ENCODE assay signal across 10 cellular contexts in genomic region chr11:60844870-60845221, GRCh38. TPM values are rescaled to one million over a fixed set of nuclear protein-coding genes. Genes with fewer than 3 reads are reported as not detected.
A peak's percentile ranks its signal among the peaks of the same experiment; 100 is the strongest.
DNase-seq lines count a peak whose midpoint lies in the region; ATAC-seq, FAIRE-seq and TF ChIP-seq lines count a peak whose summit lies in the region.
"Had no signal": no experiment of that assay in that cellular context is flagged by ENCODE, and none has a peak within 500 bp of the region (broad histone marks: within the 10 kb centered on the region; RNA-seq: fewer than 3 reads in every experiment).

No MANE protein-coding gene starts in this region.

- H3K4me1 Mint-ChIP-seq in CD8-positive, alpha-beta T cell (ENCODE audit: low read depth) = peaks cover 46% of the 10 kb centered on the region
- H3K4me1 Mint-ChIP-seq in mesothelial cell of epicardium = peaks cover 48% of the 10 kb centered on the region

- in situ Hi-C loops in K562 (cut with MboI) = no loop called here

- no peak for TF ChIP-seq RAD21 in K562 (CRISPR knock-in tag; conservative IDR thresholded peaks at IDR 0.05 in 1 of 2, IDR thresholded peaks at IDR 0.05 in 1 of 2)

- ATAC-seq in CD8-positive, alpha-beta T cell = no peak
- ATAC-seq in K562 (no peak), GM19397 (IDR thresholded peaks at IDR 0.05; ENCODE audit: unreplicated experiment) (no peak)
- ATAC-seq: right cardiac atrium had no signal

- H3K36me3 ChIP-seq in CD8-positive, alpha-beta T cell (ENCODE audit: insufficient read depth, low read length) = peaks cover 14% of the 10 kb centered on the region
- peaks cover under 1% of the 10 kb centered on the region; the same call in 1 of the 2 replicates for H3K36me3 ChIP-seq in Loucy (ENCODE audit: insufficient read depth, low read length)
- H3K36me3 ChIP-seq in K562 (ENCODE audit: control insufficient read depth, insufficient read depth, low read length) = peaks cover 53% of the 10 kb centered on the region

- peak overlapping the region; percentile 52 for H3K4me3 Mint-ChIP-seq in CD8-positive, alpha-beta T cell
- peak overlapping the region; percentile 84 for H3K4me3 Mint-ChIP-seq in mesothelial cell of epicardium

- no peaks in the 10 kb centered on the region for H3F3A ChIP-seq in Loucy (ENCODE audit: low read depth)

- peaks cover 35% of the 10 kb centered on the region for H3K4me1 ChIP-seq in CD8-positive, alpha-beta T cell (ENCODE audit: insufficient read depth, low read length)
- H3K4me1 ChIP-seq in Loucy (ENCODE audit: insufficient read depth, low read length, poor library complexity, severe bottlenecking) (peaks cover 67% of the 10 kb centered on the region), K562 (replicated peaks in 1 of 2; ENCODE audit: control insufficient read depth in 2 of 2, insufficient read depth in 2 of 2, low read length in 2 of 2) (peaks cover 24 to 51% of the 10 kb centered on the region in 2 experiments)

- no peaks in the 10 kb centered on the region for H3K9me3 Mint-ChIP-seq in CD8-positive, alpha-beta T cell
- H3K9me3 Mint-ChIP-seq in mesothelial cell of epicardium = no peaks in the 10 kb centered on the region

- no peaks in the 10 kb centered on the region for H3K27me3 ChIP-seq in CD8-positive, alpha-beta T cell (ENCODE audit: insufficient read depth, low read length)
- no peaks in the 10 kb centered on the region for H3K27me3 ChIP-seq in Loucy (ENCODE audit: insufficient read depth, low read length, poor library complexity, severe bottlenecking)
- H3K27me3 ChIP-seq in K562 (ENCODE audit: control insufficient read depth in 2 of 2, insufficient read depth in 2 of 2, low read length in 2 of 2) = no peaks in the 10 kb centered on the region

- H3K27me3 Mint-ChIP-seq in CD8-positive, alpha-beta T cell (ENCODE audit: low read depth) = no peaks in the 10 kb centered on the region
- no peaks in the 10 kb centered on the region for H3K27me3 Mint-ChIP-seq in mesothelial cell of epicardium (ENCODE audit: low read depth)

- BruUV-seq in K562 (replicated peaks; lab: Mats Ljungman, UMichigan) = no TSS peak

- DNase-seq in CD8-positive, alpha-beta T cell = no peak
- DNase-seq in K562 (ENCODE audit: extremely low read depth in 1 of 4, low spot score in 3 of 4) (no peak), mesothelial cell of epicardium (ENCODE audit: low spot score in 2 of 2, unreplicated experiment in 2 of 2) (no peak), NCI-H526 treated with DMSO at 0.1 percent for 48 hours (lab: John Stamatoyannopoulos, UW) (no peak), NOMO-1 treated with dmso at 0.1 percent for 144 hours (lab: John Stamatoyannopoulos, UW; ENCODE audit: unreplicated experiment) (no peak), activated gamma-delta T cell (lab: John Stamatoyannopoulos, UW) (no peak)
- DNase-seq: NCI-H510A, right cardiac atrium had no signal

- peak overlapping the region; percentile 15 for H3K27ac Mint-ChIP-seq in CD8-positive, alpha-beta T cell
- no peak overlapping the region for H3K27ac Mint-ChIP-seq in mesothelial cell of epicardium

- H3K36me3 Mint-ChIP-seq in CD8-positive, alpha-beta T cell = peaks cover 52% of the 10 kb centered on the region
- peaks cover 5% of the 10 kb centered on the region for H3K36me3 Mint-ChIP-seq in mesothelial cell of epicardium

- CTCF ChIA-PET in CD8-positive, alpha-beta T cell (lab: Charles Lee) = interaction anchor here (3.0 kb wide), 1 partner anchor 14 kb away, joined by 12 read pairs; no protein-coding TSS in a partner anchor
- CTCF ChIA-PET in K562 (lab: Yijun Ruan, JAX; ENCODE audit: low intra/inter-chr PET ratio) = no interaction called here

- H3K9me1 ChIP-seq in K562 (ENCODE audit: control insufficient read depth, insufficient read depth, low read length) = peaks cover 3% of the 10 kb centered on the region

- H3K9ac ChIP-seq in Loucy (ENCODE audit: low read depth, low read length, poor library complexity, severe bottlenecking) = peak overlapping the region; percentile 85
- H3K9ac ChIP-seq in K562 (ENCODE audit: insufficient read depth in 1 of 2, low read depth in 2 of 2, low read length in 2 of 2) = peak overlapping the region; percentile 81 to 84; a peak in 3 of 4 replicates

- TF ChIP-seq POLR2A in K562 (conservative IDR thresholded peaks at IDR 0.05) = no peak

- H3K4me3 ChIP-seq in CD8-positive, alpha-beta T cell (ENCODE audit: low read depth, low read length) = no peak overlapping the region
- H3K4me3 ChIP-seq in Loucy (ENCODE audit: low read length, poor library complexity, severe bottlenecking) (peak overlapping the region; percentile 96), K562 (peak overlapping the region; percentile 74)

- POLR2A ChIA-PET in CD8-positive, alpha-beta T cell (lab: Charles Lee) = no interaction called here
- POLR2A ChIA-PET in K562 (lab: Yijun Ruan, JAX) = interaction anchor here (0.6 kb wide), 1 partner anchor 32 kb away, joined by 3 read pairs; no protein-coding TSS in a partner anchor

- H3K9me3 ChIP-seq in CD8-positive, alpha-beta T cell (ENCODE audit: low read length) = no peaks in the 10 kb centered on the region
- H3K9me3 ChIP-seq in Loucy (ENCODE audit: insufficient read depth, low read depth, low read length) (no peaks in the 10 kb centered on the region), K562 (replicated peaks; ENCODE audit: control insufficient read depth, insufficient read depth, low read depth, low read length) (no peaks in the 10 kb centered on the region)

- intact Hi-C loops in CD8-positive, alpha-beta T cell (cut with DNase I, micrococcal nuclease) = loop anchor here (5.0 to 10.0 kb wide), 4 partner anchors 142 to 1280 kb away; partner anchors contain the start of gene INCENP (in 1 of the 2)
- intact Hi-C loops in K562 (cut with micrococcal nuclease) = no loop called here

- H4K20me1 ChIP-seq in Loucy (ENCODE audit: insufficient read depth, low read length, poor library complexity, severe bottlenecking) (no peaks in the 10 kb centered on the region), K562 (replicated peaks; ENCODE audit: control insufficient read depth, insufficient read depth, low read length) (peaks cover 3% of the 10 kb centered on the region; the same call in 1 of the 2 replicates)

- H3K4me2 ChIP-seq in Loucy (ENCODE audit: low read depth, low read length, poor library complexity, severe bottlenecking) = peak overlapping the region; percentile 88
- H3K4me2 ChIP-seq in K562 (ENCODE audit: insufficient read depth, low read length) = peak overlapping the region; percentile 89

- no peak overlapping the region for H2AFZ ChIP-seq in Loucy (ENCODE audit: low read length)
- H2AFZ ChIP-seq in K562 (ENCODE audit: low read depth, low read length) = no peak overlapping the region

- TF ChIP-seq EP300 in K562 (IDR thresholded peaks at IDR 0.05; ENCODE audit: low read length) = no peak

- H3K9me2 ChIP-seq in Loucy (replicated peaks; ENCODE audit: low read depth, low read length) = no peaks in the 10 kb centered on the region

- H3K79me2 ChIP-seq in Loucy (ENCODE audit: insufficient read depth, low read length) (peaks cover 58% of the 10 kb centered on the region), K562 (ENCODE audit: control insufficient read depth, insufficient read depth, low read length) (peaks cover 55% of the 10 kb centered on the region)

- WGBS in K562 (ENCODE audit: insufficient coverage, low coverage, missing lambda C conversion rate) = 25% methylated on average over 4 of the region's 4 CpGs

- TF ChIP-seq CTCF in CD8-positive, alpha-beta T cell (IDR thresholded peaks at IDR 0.05) = no peak
- TF ChIP-seq CTCF in Loucy (conservative IDR thresholded peaks at IDR 0.05; ENCODE audit: low read length) = no peak
- TF ChIP-seq CTCF in K562 (IDR thresholded peaks at IDR 0.05 in 2 of 3, conservative IDR thresholded peaks at IDR 0.05 in 1 of 3; ENCODE audit: insufficient read depth in 2 of 3, low read depth in 1 of 3, low read length in 3 of 3) = no peak
- TF ChIP-seq CTCF in mesothelial cell of epicardium (IDR thresholded peaks at IDR 0.05; ENCODE audit: unreplicated experiment) = no peak

- FAIRE-seq in K562 (lab: Jason Lieb, UNC) = peak; percentile 51

- H3K27ac ChIP-seq in CD8-positive, alpha-beta T cell (ENCODE audit: low read depth, low read length) = no peak overlapping the region
- no peak overlapping the region for H3K27ac ChIP-seq in K562 (ENCODE audit: extremely low read depth, low read depth, low read length)

RNA-seq across cellular contexts. Expression of gene CCDC86, which starts 2.9 kb away (rescaled TPM):
- 10 to 100 TPM; 10.8 to 11.9 TPM for total RNA-seq in CD8-positive, alpha-beta T cell
- total RNA-seq in K562 (2011; cell fraction: chromatin; rRNA removed; ENCODE audit: low replicate concordance) = 6.7 and 23.4 TPM in 2 replicates
- total RNA-seq in K562 (2011; cell fraction: nucleolus; rRNA removed) = 23.4 and 23.5 TPM in 2 replicates
- total RNA-seq in K562 (2011; cell fraction: nucleoplasm; rRNA removed) = 19.3 and 27.0 TPM in 2 replicates
- total RNA-seq in K562 (2014; rRNA removed) (85.1 and 104 TPM in 2 replicates), K562 (2014; rRNA removed; fragmentation: Illumina TruSeq; extraction: Trizol) (7.3 and 8.6 TPM in 2 replicates), K562 (2015; rRNA removed; fragmentation: Illumina TruSeq; extraction: Trizol) (19.8 and 23.1 TPM in 2 replicates), K562 (2021) (102 and 114 TPM in 2 replicates), mesothelial cell of epicardium (22.5 to 23.2 TPM (median 22.6 TPM) in 3 replicates)
- polyA plus RNA-seq in K562 (2011; rRNA removed) (25.2 and 34.9 TPM in 2 replicates), K562 (2014; fragmentation: Illumina TruSeq; extraction: Trizol) (90.5 and 97.8 TPM in 2 replicates), K562 (2014; fragmentation: Nextera tagmentation; extraction: Ambion mirVana) (1 to 10 TPM; 4.6 to 6.4 TPM), K562 (2014; rRNA removed) (76.8 and 80.6 TPM in 2 replicates)
- polyA plus RNA-seq in K562 (2011; cell fraction: cytosol; rRNA removed) = 24.0 and 47.9 TPM in 2 replicates
- polyA plus RNA-seq in K562 (2011; cell fraction: nucleus; rRNA removed) = 132 and 234 TPM in 2 replicates
- polyA plus RNA-seq in K562 (2012) = 34.4 and 105 TPM in 2 replicates
- polyA minus RNA-seq in K562 (2011; rRNA and poly(A)+ RNA removed) = 13.3 and 14.0 TPM in 2 replicates
- polyA minus RNA-seq in K562 (2011; cell fraction: cytosol; rRNA and poly(A)+ RNA removed) = 18.8 and 22.2 TPM in 2 replicates
- polyA minus RNA-seq in K562 (2011; cell fraction: nucleus; rRNA and poly(A)+ RNA removed) = 28.7 and 29.6 TPM in 2 replicates

RNA-seq across cellular contexts. Expression of gene PTGDR2, which starts 10.9 kb away (rescaled TPM):
- under 1 TPM; 0.19 to 0.22 TPM for total RNA-seq in CD8-positive, alpha-beta T cell
- 3.5 and 11.1 TPM in 2 replicates for total RNA-seq in K562 (2011; cell fraction: chromatin; rRNA removed; ENCODE audit: low replicate concordance)
- total RNA-seq in K562 (2011; cell fraction: nucleolus; rRNA removed) = 9.9 and 14.3 TPM in 2 replicates
- 7.9 and 10.4 TPM in 2 replicates for total RNA-seq in K562 (2011; cell fraction: nucleoplasm; rRNA removed)
- total RNA-seq in K562 (2014; rRNA removed) (1.9 and 2.5 TPM in 2 replicates), K562 (2014; rRNA removed; fragmentation: Illumina TruSeq; extraction: Trizol) (0.64 and 0.80 TPM in 2 replicates), K562 (2015; rRNA removed; fragmentation: Illumina TruSeq; extraction: Trizol) (0.87 and 1.1 TPM in 2 replicates), K562 (2021) (2.6 and 3.0 TPM in 2 replicates), mesothelial cell of epicardium (0.60 to 0.75 TPM (median 0.71 TPM) in 3 replicates)
- polyA plus RNA-seq in K562 (2011; rRNA removed) (1.7 and 1.9 TPM in 2 replicates), K562 (2014; fragmentation: Illumina TruSeq; extraction: Trizol) (1.6 TPM in 2 replicates), K562 (2014; fragmentation: Nextera tagmentation; extraction: Ambion mirVana) (under 1 TPM; 0.51 to 0.55 TPM), K562 (2014; rRNA removed) (0.82 and 1.9 TPM in 2 replicates)
- polyA plus RNA-seq in K562 (2011; cell fraction: cytosol; rRNA removed) = 1.8 and 5.9 TPM in 2 replicates
- polyA plus RNA-seq in K562 (2011; cell fraction: nucleus; rRNA removed) = 2.1 and 3.4 TPM in 2 replicates
- 5.2 and 7.0 TPM in 2 replicates for polyA plus RNA-seq in K562 (2012)
- polyA minus RNA-seq in K562 (2011; rRNA and poly(A)+ RNA removed) = 2.3 and 3.8 TPM in 2 replicates
- 3.7 and 4.8 TPM in 2 replicates for polyA minus RNA-seq in K562 (2011; cell fraction: cytosol; rRNA and poly(A)+ RNA removed)
- 2.3 and 2.7 TPM in 2 replicates for polyA minus RNA-seq in K562 (2011; cell fraction: nucleus; rRNA and poly(A)+ RNA removed)

RNA-seq across cellular contexts. Expression of gene ZP1, which starts 22.5 kb away (rescaled TPM):
- not detected for total RNA-seq in CD8-positive, alpha-beta T cell
- not detected in 2 replicates for total RNA-seq in K562 (2011; cell fraction: chromatin; rRNA removed; ENCODE audit: low replicate concordance)
- not detected in 2 replicates for total RNA-seq in K562 (2011; cell fraction: nucleolus; rRNA removed)
- total RNA-seq in K562 (2011; cell fraction: nucleoplasm; rRNA removed) = not detected in 2 replicates
- not detected in 2 replicates for total RNA-seq in K562 (2014; rRNA removed)
- not detected in 2 replicates for total RNA-seq in K562 (2014; rRNA removed; fragmentation: Illumina TruSeq; extraction: Trizol)
- not detected in 2 replicates for total RNA-seq in K562 (2015; rRNA removed; fragmentation: Illumina TruSeq; extraction: Trizol)
- not detected in 2 replicates for total RNA-seq in K562 (2021)
- polyA plus RNA-seq in K562 (2011; rRNA removed) = 0.11 and 0.12 TPM in 2 replicates
- 0.04 and 0.66 TPM in 2 replicates for polyA plus RNA-seq in K562 (2011; cell fraction: cytosol; rRNA removed)
- polyA plus RNA-seq in K562 (2011; cell fraction: nucleus; rRNA removed) = 0.70 and 0.72 TPM in 2 replicates
- 0.08 TPM in 1 of 2 replicates, not detected in the other for polyA plus RNA-seq in K562 (2012)
- polyA plus RNA-seq in K562 (2014; fragmentation: Illumina TruSeq; extraction: Trizol) = not detected in 2 replicates
- not detected for polyA plus RNA-seq in K562 (2014; fragmentation: Nextera tagmentation; extraction: Ambion mirVana)
- polyA plus RNA-seq in K562 (2014; rRNA removed) = 0.15 TPM in 1 of 2 replicates, not detected in the other
- polyA minus RNA-seq in K562 (2011; rRNA and poly(A)+ RNA removed) = not detected in 2 replicates
- not detected in 2 replicates for polyA minus RNA-seq in K562 (2011; cell fraction: cytosol; rRNA and poly(A)+ RNA removed)
- polyA minus RNA-seq in K562 (2011; cell fraction: nucleus; rRNA and poly(A)+ RNA removed) = 0.56 TPM in 1 of 2 replicates, not detected in the other
- total RNA-seq in mesothelial cell of epicardium = 0.16 to 0.31 TPM in 2 of 3 replicates, not detected in the other
- total RNA-seq: right cardiac atrium had no signal

RNA-seq across cellular contexts. Expression of gene MS4A10, which starts 59.7 kb away (rescaled TPM):
- total RNA-seq in CD8-positive, alpha-beta T cell = not detected
- total RNA-seq in K562 (2011; cell fraction: chromatin; rRNA removed; ENCODE audit: low replicate concordance) = not detected in 2 replicates
- not detected in 2 replicates for total RNA-seq in K562 (2011; cell fraction: nucleolus; rRNA removed)
- not detected in 2 replicates for total RNA-seq in K562 (2011; cell fraction: nucleoplasm; rRNA removed)
- total RNA-seq in K562 (2014; rRNA removed) = not detected in 2 replicates
- not detected in 2 replicates for total RNA-seq in K562 (2014; rRNA removed; fragmentation: Illumina TruSeq; extraction: Trizol)
- not detected in 2 replicates for total RNA-seq in K562 (2015; rRNA removed; fragmentation: Illumina TruSeq; extraction: Trizol)
- total RNA-seq in K562 (2021) = not detected in 2 replicates
- not detected in 2 replicates for polyA plus RNA-seq in K562 (2011; rRNA removed)
- polyA plus RNA-seq in K562 (2011; cell fraction: cytosol; rRNA removed) = not detected in 2 replicates
- polyA plus RNA-seq in K562 (2011; cell fraction: nucleus; rRNA removed) = not detected in 2 replicates
- polyA plus RNA-seq in K562 (2012) = not detected in 2 replicates
- not detected in 2 replicates for polyA plus RNA-seq in K562 (2014; fragmentation: Illumina TruSeq; extraction: Trizol)
- not detected for polyA plus RNA-seq in K562 (2014; fragmentation: Nextera tagmentation; extraction: Ambion mirVana)
- not detected in 2 replicates for polyA plus RNA-seq in K562 (2014; rRNA removed)
- not detected in 2 replicates for polyA minus RNA-seq in K562 (2011; rRNA and poly(A)+ RNA removed)
- not detected in 2 replicates for polyA minus RNA-seq in K562 (2011; cell fraction: cytosol; rRNA and poly(A)+ RNA removed)
- not detected in 2 replicates for polyA minus RNA-seq in K562 (2011; cell fraction: nucleus; rRNA and poly(A)+ RNA removed)
- total RNA-seq in mesothelial cell of epicardium = not detected in 3 replicates
- total RNA-seq: right cardiac atrium had no signal
- polyA plus RNA-seq: right cardiac atrium had no signal
